ENCODE assay signal across 1 cellular context in the genomic region with DNA sequence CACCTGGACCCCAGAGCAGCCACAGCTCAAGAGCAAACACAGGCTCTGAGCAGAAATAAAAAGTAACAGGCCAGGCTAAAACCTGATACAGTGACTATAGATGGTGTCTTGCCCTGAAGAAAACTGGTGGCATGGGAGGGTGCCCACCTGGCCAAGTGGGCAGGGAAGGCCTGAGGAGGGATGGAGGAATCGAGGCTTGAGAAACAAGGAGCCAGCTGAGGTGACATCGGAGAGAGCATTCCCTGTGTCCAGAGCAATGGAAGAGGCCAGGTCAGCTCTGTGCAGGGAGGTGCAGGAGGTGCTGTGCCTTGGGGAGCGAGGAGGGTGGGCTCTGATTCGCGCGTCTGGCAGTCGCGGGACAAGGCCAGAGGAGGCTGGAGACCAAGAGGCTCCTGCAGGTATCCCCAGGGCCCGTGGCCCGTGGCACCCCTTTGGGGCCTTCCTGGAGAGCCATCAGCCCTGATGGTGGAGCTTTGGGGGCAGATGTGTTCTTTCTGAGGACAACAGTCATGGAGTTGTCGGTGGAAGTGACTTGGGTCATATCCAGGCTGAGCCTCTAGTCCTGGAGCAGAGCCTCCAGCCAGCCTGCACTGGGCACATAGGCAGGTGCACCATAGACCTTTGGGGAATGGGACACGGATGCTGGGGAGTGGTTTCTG.
TF ChIP-seq lines count a peak whose summit lies in the region.

No MANE protein-coding gene starts in this region.

TF ChIP-seq in neural cell, 6 proteins besides CTCF, POLR2A, EP300 and RAD21 (continued from another document):
- TF ChIP-seq POLR2AphosphoS5 (IDR thresholded peaks at IDR 0.05) = no peak
- no peak for TF ChIP-seq SMC3 (conservative IDR thresholded peaks at IDR 0.05; ENCODE audit: poor library complexity)
